Comparison of ENCODE assay signal across 16 cellular contexts in the genomic region with DNA sequence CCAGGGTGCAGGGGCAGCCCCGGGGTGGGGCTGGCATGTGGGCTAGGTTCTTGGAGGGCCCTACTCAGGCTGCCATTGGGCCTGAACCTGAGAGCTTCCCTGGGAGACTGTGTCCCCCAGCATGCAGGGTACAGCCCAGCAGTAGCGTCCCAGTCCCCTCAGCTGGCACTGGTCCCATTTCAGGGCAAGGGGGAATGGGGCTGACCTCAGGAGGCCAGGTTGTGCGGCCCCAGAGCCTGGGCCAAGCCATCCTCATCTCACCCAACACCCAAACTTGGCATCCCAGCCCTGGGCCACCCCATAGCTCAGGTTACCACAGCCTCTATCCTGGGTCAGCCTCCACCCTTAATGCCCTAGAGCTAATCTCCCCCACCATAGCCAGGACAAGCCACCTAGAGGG. TPM values are rescaled to one million over a fixed set of nuclear protein-coding genes. Genes with fewer than 3 reads are reported as not detected.
DNase-seq lines count a peak whose midpoint lies in the region; ATAC-seq, FAIRE-seq and TF ChIP-seq lines count a peak whose summit lies in the region.
"Had no signal": no experiment of that assay in that cellular context is flagged by ENCODE, and none has a peak within 500 bp of the region (broad histone marks: within the 10 kb centered on the region; RNA-seq: fewer than 3 reads in every experiment).

No MANE protein-coding gene starts in this region.

- H4K8ac ChIP-seq in IMR-90 (ENCODE audit: low read depth in 2 of 2, low read length in 2 of 2): no peak overlapping the region

- H3K36me3 ChIP-seq in IMR-90 (ENCODE audit: control insufficient read depth, insufficient read depth, low read length) (no peaks in the 10 kb centered on the region), keratinocyte (ENCODE audit: control insufficient read depth in 2 of 2, extremely low read depth in 1 of 2, insufficient read depth in 2 of 2, low read length in 2 of 2) (no peaks in the 10 kb centered on the region), left lung (no peaks in the 10 kb centered on the region)
- H3K36me3 ChIP-seq: BE2C, SJCRH30 had no signal

- intact Hi-C loops in IMR-90 (cut with micrococcal nuclease) (no loop called here), left lung (cut with DNase I) (loop anchor here in 1 of 2 donors (10.0 kb wide), 1 partner anchor 70 kb away; no protein-coding TSS in a partner anchor)

- no peaks in the 10 kb centered on the region for H4K20me1 ChIP-seq in IMR-90 (ENCODE audit: insufficient read depth, low read length)
- no peaks in the 10 kb centered on the region for H4K20me1 ChIP-seq in keratinocyte (ENCODE audit: control insufficient read depth, extremely low read depth, insufficient read depth, low read length)

- POLR2A ChIA-PET in IMR-90 (lab: Charles Lee; ENCODE audit: unreplicated experiment): no interaction called here

- no peaks in the 10 kb centered on the region for H3K9me3 Mint-ChIP-seq in stimulated activated effector memory CD8-positive, alpha-beta T cell treated with anti-CD3 and anti-CD28 coated beads, Interleukin-12 subunit alpha, Interleukin-12 subunit beta, amount 100 ng/mL, for 72 hours
- H3K9me3 Mint-ChIP-seq: CD4-positive, alpha-beta T cell; IgD-negative memory B cell had no signal

- dilution Hi-C loops in IMR-90 (cut with HindIII; ENCODE audit: low sequenced_read_pairs, unreplicated experiment): no loop called here
- dilution Hi-C loops in keratinocyte (cut with MboI; ENCODE audit: extremely low pct_ligation_motif_present, low sequenced_read_pairs): no loop called here

- ATAC-seq in IMR-90 (ENCODE audit: low read depth): no peak
- peak; percentile 28 for ATAC-seq in stimulated activated effector memory CD8-positive, alpha-beta T cell treated with anti-CD3 and anti-CD28 coated beads, Interleukin-12 subunit alpha, Interleukin-12 subunit beta, amount 100 ng/mL, for 72 hours
- ATAC-seq in SK-N-SH treated with all-trans-retinoic acid at 6 μM for 48 hours: no peak
- ATAC-seq in left lung: no peak

- no peak overlapping the region; the same call in 1 of the 2 replicates for H2BK20ac ChIP-seq in IMR-90 (ENCODE audit: low read depth, low read length)

- peaks cover 8% of the 10 kb centered on the region for H3K27me3 ChIP-seq in IMR-90 (ENCODE audit: control insufficient read depth, insufficient read depth, low read length)
- peaks cover 13% of the 10 kb centered on the region for H3K27me3 ChIP-seq in keratinocyte (ENCODE audit: control insufficient read depth, extremely low read depth, insufficient read depth, low read length)
- peaks cover 0 to 16% of the 10 kb centered on the region in 2 donors for H3K27me3 ChIP-seq in left lung
- H3K27me3 ChIP-seq: SJCRH30 had no signal

- H2BK5ac ChIP-seq in IMR-90 (ENCODE audit: low read depth, low read length, poor library complexity, severe bottlenecking): peak overlapping the region; percentile 10

- no peak overlapping the region for H4K91ac ChIP-seq in IMR-90 (ENCODE audit: insufficient read depth, low read depth, low read length)

- no peak for TF ChIP-seq POLR2A in IMR-90 (IDR thresholded peaks at IDR 0.05; ENCODE audit: low read depth, low read length)

- FAIRE-seq in keratinocyte (lab: Jason Lieb, UNC): no peak

- in situ Hi-C loops in IMR-90 (cut with MboI; ENCODE audit: low sequenced_read_pairs): loop anchor here (5.0 kb wide), 1 partner anchor 73 kb away; no protein-coding TSS in a partner anchor

- no CpG with 5 or more reads among the region's 3 CpGs for WGBS in IMR-90 (ENCODE audit: extremely low coverage in 2 of 2, insufficient read length in 1 of 2), 2 experiments
- WGBS in adipose tissue, 3 donors: 77 to 89% (median 88%) methylated on average over 3 of the region's 3 CpGs

- no peak overlapping the region for H3K9ac ChIP-seq in IMR-90 (ENCODE audit: low read depth, low read length)
- H3K9ac ChIP-seq in keratinocyte (ENCODE audit: control insufficient read depth, extremely low read depth, insufficient read depth, low read length): no peak overlapping the region

- peak overlapping the region; percentile 24 for H2AK5ac ChIP-seq in IMR-90 (ENCODE audit: low read depth, low read length)

- H2AFZ ChIP-seq in IMR-90 (replicated peaks; ENCODE audit: low read length, poor library complexity) (no peak overlapping the region), keratinocyte (ENCODE audit: control insufficient read depth, low read length) (no peak overlapping the region)

- no peak overlapping the region for H4K5ac ChIP-seq in IMR-90 (ENCODE audit: low read depth, low read length)

- BruUV-seq in IMR-90 (replicated peaks; lab: Mats Ljungman, UMichigan): no TSS peak

- H3K36me3 Mint-ChIP-seq in stimulated activated effector memory CD8-positive, alpha-beta T cell treated with anti-CD3 and anti-CD28 coated beads, Interleukin-12 subunit alpha, Interleukin-12 subunit beta, amount 100 ng/mL, for 72 hours: no peaks in the 10 kb centered on the region

- 0 out of 2 replicates have a peak overlapping the region, but pooled peaks have one; percentile 13 for H2BK120ac ChIP-seq in IMR-90 (ENCODE audit: low read depth, low read length)

- H3K79me2 ChIP-seq in keratinocyte (ENCODE audit: control insufficient read depth, insufficient read depth, low read length): no peaks in the 10 kb centered on the region

- no peak overlapping the region for H3K27ac ChIP-seq in IMR-90 (ENCODE audit: insufficient read depth, low read length)
- peak overlapping the region; percentile 34 for H3K27ac ChIP-seq in adipose tissue (ENCODE audit: low read depth, low read length)
- peak overlapping the region; percentile 41 for H3K27ac ChIP-seq in keratinocyte (ENCODE audit: control insufficient read depth, insufficient read depth, low read length)
- no peak overlapping the region for H3K27ac ChIP-seq in left lung
- H3K27ac ChIP-seq: SJCRH30 had no signal

- peaks cover 6% of the 10 kb centered on the region; the same call in 1 of the 2 replicates for H3K9me1 ChIP-seq in IMR-90 (ENCODE audit: insufficient read depth, low read length)
- H3K9me1 ChIP-seq in keratinocyte (ENCODE audit: control insufficient read depth, extremely low read depth, insufficient read depth, low read length): no peaks in the 10 kb centered on the region

- H3K79me1 ChIP-seq in IMR-90 (ENCODE audit: low read depth in 1 of 2, low read length in 2 of 2): no peaks in the 10 kb centered on the region

- H3K23ac ChIP-seq in IMR-90 (ENCODE audit: low read depth, low read length): no peak overlapping the region

- H3K4me1 ChIP-seq in IMR-90 (ENCODE audit: control insufficient read depth, insufficient read depth, low read length) (peaks cover 4% of the 10 kb centered on the region; the same call in 1 of the 2 replicates), keratinocyte (ENCODE audit: control insufficient read depth, extremely low read depth, insufficient read depth, low read length) (peaks cover 15% of the 10 kb centered on the region), left lung (no peaks in the 10 kb centered on the region)
- H3K4me1 ChIP-seq: BE2C had no signal

- no peak overlapping the region for H3K4me3 Mint-ChIP-seq in stimulated activated effector memory CD8-positive, alpha-beta T cell treated with anti-CD3 and anti-CD28 coated beads, Interleukin-12 subunit alpha, Interleukin-12 subunit beta, amount 100 ng/mL, for 72 hours
- H3K4me3 Mint-ChIP-seq: CD4-positive, alpha-beta T cell; IgD-negative memory B cell had no signal

- H2AK9ac ChIP-seq in IMR-90 (replicated peaks; ENCODE audit: low read depth, low read length, poor library complexity): peak overlapping the region; percentile 55

- H3K27ac Mint-ChIP-seq in stimulated activated effector memory CD8-positive, alpha-beta T cell treated with anti-CD3 and anti-CD28 coated beads, Interleukin-12 subunit alpha, Interleukin-12 subunit beta, amount 100 ng/mL, for 72 hours: peak overlapping the region; percentile 71
- H3K27ac Mint-ChIP-seq: CD4-positive, alpha-beta T cell; IgD-negative memory B cell had no signal

- H3K4ac ChIP-seq in IMR-90 (ENCODE audit: low read depth, low read length): no peak overlapping the region

- H3K9me3 ChIP-seq in IMR-90 (ENCODE audit: control insufficient read depth, insufficient read depth, low read length) (no peaks in the 10 kb centered on the region), keratinocyte (ENCODE audit: control insufficient read depth, low read depth, low read length) (no peaks in the 10 kb centered on the region), left lung (peaks cover 0 to 4% of the 10 kb centered on the region in 2 donors)
- H3K9me3 ChIP-seq: BE2C had no signal

- no peak for TF ChIP-seq CTCF in IMR-90 (conservative IDR thresholded peaks at IDR 0.05; ENCODE audit: low read depth, low read length)
- no peak for TF ChIP-seq CTCF in keratinocyte (optimal IDR thresholded peaks at IDR 0.05 in 1 of 3, IDR thresholded peaks at IDR 0.05 in 1 of 3, conservative IDR thresholded peaks at IDR 0.05 in 1 of 3; ENCODE audit: extremely low read depth in 1 of 3, insufficient read depth in 2 of 3, low read length in 3 of 3)
- no peak for TF ChIP-seq CTCF in left lung (IDR thresholded peaks at IDR 0.05)

- H3K4me2 ChIP-seq in IMR-90 (ENCODE audit: low read depth, low read length) (no peak overlapping the region), keratinocyte (ENCODE audit: control insufficient read depth, extremely low read depth, insufficient read depth, low read depth, low read length) (peak overlapping the region; percentile 29)

- DNase-seq in IMR-90 (no peak), keratinocyte (ENCODE audit: low read depth, low spot score) (no peak), HCEC 1CT (no peak), KG1 (lab: John Stamatoyannopoulos, UW) (no peak), left lung (no peak)
- no peak for DNase-seq in stimulated activated effector memory CD8-positive, alpha-beta T cell treated with anti-CD3 and anti-CD28 coated beads, Interleukin-12 subunit alpha, Interleukin-12 subunit beta, amount 100 ng/mL, for 72 hours (ENCODE audit: low spot score in 2 of 2)
- DNase-seq: BE2C; CD4-positive, alpha-beta T cell; GOT3; NCI-H748 treated with DMSO at 0.1 percent for 48 hours; OCI-M1 had no signal

- no peak for TF ChIP-seq RAD21 in IMR-90 (IDR thresholded peaks at IDR 0.05; ENCODE audit: low read length)

- no peak overlapping the region for H2BK15ac ChIP-seq in IMR-90 (ENCODE audit: low read depth, low read length)

- H3K4me1 Mint-ChIP-seq in stimulated activated effector memory CD8-positive, alpha-beta T cell treated with anti-CD3 and anti-CD28 coated beads, Interleukin-12 subunit alpha, Interleukin-12 subunit beta, amount 100 ng/mL, for 72 hours: peaks cover 3% of the 10 kb centered on the region

- H3K4me3 ChIP-seq in IMR-90 (ENCODE audit: insufficient read depth, low read depth, low read length) (no peak overlapping the region), keratinocyte (ENCODE audit: control insufficient read depth in 2 of 3, extremely low read depth in 1 of 3, insufficient read depth in 2 of 3, low read depth in 1 of 3, low read length in 3 of 3) (no peak overlapping the region), left lung (no peak overlapping the region)
- H3K4me3 ChIP-seq: SJCRH30 had no signal

- no peak overlapping the region for H3K14ac ChIP-seq in IMR-90 (replicated peaks; ENCODE audit: low read depth, low read length)

- CTCF ChIA-PET in IMR-90 (lab: Yijun Ruan, JAX): no interaction called here

- no peak overlapping the region for H3K18ac ChIP-seq in IMR-90 (ENCODE audit: low read depth, low read length)

- no peak overlapping the region for H3K56ac ChIP-seq in IMR-90 (ENCODE audit: extremely low read depth, insufficient read depth, low read length)

RNA-seq across cellular contexts. Expression of a gene that starts 6.3 kb away (rescaled TPM):
- total RNA-seq in IMR-90 (2012; rRNA removed) (under 0.01 and 0.28 TPM in 2 replicates), left lung (10 to 100 TPM in 1 of 2 donors, 1 to 10 TPM in 1; 4.1 to 11.9 TPM)
- polyA plus RNA-seq in IMR-90 (2012; rRNA removed) (0.37 and 0.50 TPM in 2 replicates), adipose tissue (10 to 100 TPM in 1 of 3 donors, 1 to 10 TPM in 2; 1.2 to 10.7 (median 4.7) TPM), keratinocyte (0.06 to 0.35 TPM (median 0.33 TPM) in 3 replicates)
- polyA plus RNA-seq in IMR-90 (2012; cell fraction: cytosol; rRNA removed): 0.18 and 0.63 TPM in 2 replicates
- 5.8 and 8.4 TPM in 2 replicates for polyA plus RNA-seq in IMR-90 (2012; cell fraction: nucleus; rRNA removed; ENCODE audit: low replicate concordance)
- polyA plus RNA-seq in keratinocyte (2011; ENCODE audit: low read depth): not detected
- 0.08 TPM in 1 of 2 replicates, not detected in the other for polyA plus RNA-seq in keratinocyte (2011; cell fraction: cytosol; rRNA removed)
- polyA plus RNA-seq in keratinocyte (2011; cell fraction: nucleus; rRNA removed): 0.65 and 0.93 TPM in 2 replicates
- not detected in 2 replicates for polyA plus RNA-seq in keratinocyte (2012; ENCODE audit: low replicate concordance)
- polyA minus RNA-seq in keratinocyte: 0.73 TPM in 1 of 3 replicates, not detected in the others
- not detected for polyA minus RNA-seq in keratinocyte (2011; cell fraction: cytosol; rRNA and poly(A)+ RNA removed)
- polyA minus RNA-seq in keratinocyte (2011; cell fraction: nucleus; rRNA and poly(A)+ RNA removed): 0.74 and 1.9 TPM in 2 replicates
- polyA plus RNA-seq: IgD-negative memory B cell had no signal

RNA-seq across cellular contexts. Expression of a gene that starts 20.8 kb away (rescaled TPM):
- total RNA-seq in IMR-90 (2012; rRNA removed): not detected in 2 replicates
- polyA plus RNA-seq in IMR-90 (2012; rRNA removed): not detected in 2 replicates
- not detected in 2 replicates for polyA plus RNA-seq in IMR-90 (2012; cell fraction: cytosol; rRNA removed)
- not detected in 2 replicates for polyA plus RNA-seq in IMR-90 (2012; cell fraction: nucleus; rRNA removed; ENCODE audit: low replicate concordance)
- polyA plus RNA-seq in adipose tissue: under 1 TPM in 1 of 3 donors, not detected in 2; 0.07 TPM
- not detected in 3 replicates for polyA plus RNA-seq in keratinocyte
- polyA plus RNA-seq in keratinocyte (2011; ENCODE audit: low read depth): not detected
- polyA plus RNA-seq in keratinocyte (2011; cell fraction: cytosol; rRNA removed): not detected in 2 replicates
- polyA plus RNA-seq in keratinocyte (2011; cell fraction: nucleus; rRNA removed): not detected in 2 replicates
- not detected in 2 replicates for polyA plus RNA-seq in keratinocyte (2012; ENCODE audit: low replicate concordance)
- not detected in 3 replicates for polyA minus RNA-seq in keratinocyte
- not detected for polyA minus RNA-seq in keratinocyte (2011; cell fraction: cytosol; rRNA and poly(A)+ RNA removed)
- not detected in 2 replicates for polyA minus RNA-seq in keratinocyte (2011; cell fraction: nucleus; rRNA and poly(A)+ RNA removed)
- not detected for total RNA-seq in left lung
- total RNA-seq: CD4-positive, alpha-beta T cell; RPMI7951; SJCRH30 had no signal
- polyA plus RNA-seq: IgD-negative memory B cell had no signal

RNA-seq across cellular contexts. Expression of a gene that starts 52.3 kb away (rescaled TPM):
- 2.5 TPM in 2 replicates for total RNA-seq in IMR-90 (2012; rRNA removed)
- polyA plus RNA-seq in IMR-90 (2012; rRNA removed): 7.3 and 8.6 TPM in 2 replicates
- polyA plus RNA-seq in IMR-90 (2012; cell fraction: cytosol; rRNA removed): 4.2 and 4.6 TPM in 2 replicates
- 46.8 and 65.5 TPM in 2 replicates for polyA plus RNA-seq in IMR-90 (2012; cell fraction: nucleus; rRNA removed; ENCODE audit: low replicate concordance)
- 1 to 10 TPM; 1.4 to 4.6 (median 1.5) TPM for polyA plus RNA-seq in adipose tissue
- 3.7 to 7.0 TPM (median 4.0 TPM) in 3 replicates for polyA plus RNA-seq in keratinocyte
- not detected for polyA plus RNA-seq in keratinocyte (2011; ENCODE audit: low read depth)
- polyA plus RNA-seq in keratinocyte (2011; cell fraction: cytosol; rRNA removed): 3.0 and 3.3 TPM in 2 replicates
- 18.2 and 27.9 TPM in 2 replicates for polyA plus RNA-seq in keratinocyte (2011; cell fraction: nucleus; rRNA removed)
- polyA plus RNA-seq in keratinocyte (2012; ENCODE audit: low replicate concordance): 2.2 and 5.3 TPM in 2 replicates
- 7.5 to 16.2 TPM (median 13.2 TPM) in 3 replicates for polyA minus RNA-seq in keratinocyte
- polyA minus RNA-seq in keratinocyte (2011; cell fraction: cytosol; rRNA and poly(A)+ RNA removed): 2.9 TPM
- 6.5 and 10.3 TPM in 2 replicates for polyA minus RNA-seq in keratinocyte (2011; cell fraction: nucleus; rRNA and poly(A)+ RNA removed)
- total RNA-seq in left lung: 10 to 100 TPM; 23.8 to 31.4 TPM

RNA-seq across cellular contexts. Expression of a gene that starts 54.9 kb away (rescaled TPM):
- 2,298 and 2,466 TPM in 2 replicates for total RNA-seq in IMR-90 (2012; rRNA removed)
- polyA plus RNA-seq in IMR-90 (2012; rRNA removed): 2,030 and 2,101 TPM in 2 replicates
- 3,418 and 5,498 TPM in 2 replicates for polyA plus RNA-seq in IMR-90 (2012; cell fraction: cytosol; rRNA removed)
- polyA plus RNA-seq in IMR-90 (2012; cell fraction: nucleus; rRNA removed; ENCODE audit: low replicate concordance): 579 and 1,052 TPM in 2 replicates
- 1,000 to 10,000 TPM; 2,235 to 3,735 (median 3,189) TPM for polyA plus RNA-seq in adipose tissue
- polyA plus RNA-seq in keratinocyte: 1,747 to 2,007 TPM (median 1,957 TPM) in 3 replicates
- 2,951 TPM for polyA plus RNA-seq in keratinocyte (2011; ENCODE audit: low read depth)
- 1,535 and 2,525 TPM in 2 replicates for polyA plus RNA-seq in keratinocyte (2011; cell fraction: cytosol; rRNA removed)
- 651 and 665 TPM in 2 replicates for polyA plus RNA-seq in keratinocyte (2011; cell fraction: nucleus; rRNA removed)
- 1,811 and 1,919 TPM in 2 replicates for polyA plus RNA-seq in keratinocyte (2012; ENCODE audit: low replicate concordance)
- polyA minus RNA-seq in keratinocyte: 431 to 851 TPM (median 823 TPM) in 3 replicates
- 1,075 TPM for polyA minus RNA-seq in keratinocyte (2011; cell fraction: cytosol; rRNA and poly(A)+ RNA removed)
- 158 and 187 TPM in 2 replicates for polyA minus RNA-seq in keratinocyte (2011; cell fraction: nucleus; rRNA and poly(A)+ RNA removed)
- total RNA-seq in left lung: 1,000 to 10,000 TPM; 1,286 to 1,367 TPM

Comparison
In these comparisons a context has a peak if more than half of its experiments do, and no peak if none do; other contexts are left out.
1. H3K27ac ChIP-seq: peak in adipose tissue (single experiment) and keratinocyte (single experiment); none in IMR-90 (single experiment) and left lung (0 of 2).